Comparison of ENCODE assay signal across 25 cellular contexts in the genomic region with DNA sequence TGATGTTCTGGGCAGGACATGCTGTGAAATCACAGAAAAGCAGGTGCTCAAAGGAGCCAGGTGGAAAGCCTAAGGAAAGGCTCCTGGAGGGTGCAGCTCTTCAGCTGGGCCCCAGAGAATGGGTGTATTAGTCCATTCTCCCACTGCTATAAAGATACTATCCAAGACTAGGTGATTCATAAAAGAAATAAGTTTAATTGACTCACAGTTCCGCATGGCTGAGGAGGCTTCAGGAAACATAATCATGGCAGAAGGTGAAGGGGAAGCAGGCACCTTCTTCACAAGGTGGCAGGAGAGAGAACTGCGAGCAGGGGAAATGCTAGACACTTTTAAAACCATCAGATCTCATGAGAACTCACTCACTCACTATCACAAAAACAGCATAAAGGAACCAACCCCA. TPM values are rescaled to one million over a fixed set of nuclear protein-coding genes. Genes with fewer than 3 reads are reported as not detected.
"Had no signal": no experiment of that assay in that cellular context is flagged by ENCODE, and none has a peak within 500 bp of the region (broad histone marks: within the 10 kb centered on the region; RNA-seq: fewer than 3 reads in every experiment).

No MANE protein-coding gene starts in this region.

- H3K9me3 ChIP-seq: left ventricle myocardium inferior, prostate gland, suprapubic skin, transverse colon, uterus had no signal

- H3K27ac ChIP-seq: dorsolateral prefrontal cortex, left ventricle myocardium inferior, prostate gland, suprapubic skin, transverse colon, uterus had no signal

- ATAC-seq: right cardiac atrium; stimulated activated naive CD8-positive, alpha-beta T cell treated with anti-CD3 and anti-CD28 coated beads, Interleukin-15, amount 100 ng/mL, for 72 hours had no signal

- H3K4me3 ChIP-seq: dorsolateral prefrontal cortex, left ventricle myocardium inferior, prostate gland, suprapubic skin, transverse colon, uterus had no signal

- H3K36me3 ChIP-seq: left ventricle myocardium inferior, prostate gland, suprapubic skin, transverse colon, uterus had no signal

- DNase-seq: activated B cell treated with CpG ODN at 0.5 μM for 24 hours; activated CD4-positive, alpha-beta memory T cell treated with anti-CD3 and anti-CD28 coated beads for 36 hours; activated CD4-positive, alpha-beta T cell treated with anti-CD3 and anti-CD28 coated beads for 4 hours; activated naive CD8-positive, alpha-beta T cell treated with anti-CD3 and anti-CD28 coated beads, Interleukin-2, amount 10 ng/mL, durations not matched to agents 7 days and 5 days; activated T-cell treated with anti-CD3 and anti-CD28 coated beads for 4 hours; amygdala; central memory CD4-positive, alpha-beta T cell; dorsolateral prefrontal cortex; erythroblast; foreskin melanocyte; hypothalamus; islet precursor cell; left ventricle myocardium inferior; right cardiac atrium; stimulated activated naive CD8-positive, alpha-beta T cell treated with anti-CD3 and anti-CD28 coated beads, Interleukin-15, amount 100 ng/mL, for 72 hours; transverse colon; uterus had no signal

- FAIRE-seq: colon, TTC549 had no signal

- H3K4me1 ChIP-seq: left ventricle myocardium inferior, prostate gland, suprapubic skin, transverse colon, uterus had no signal

RNA-seq across cellular contexts. Expression of a gene that starts 43.1 kb away (rescaled TPM):
- total RNA-seq: activated B cell treated with CpG ODN at 0.5 μM for 24 hours; activated CD4-positive, alpha-beta memory T cell treated with anti-CD3 and anti-CD28 coated beads for 36 hours; activated naive CD8-positive, alpha-beta T cell treated with anti-CD3 and anti-CD28 coated beads, Interleukin-2, amount 10 ng/mL, durations not matched to agents 7 days and 5 days; activated T-helper 1 cell treated with anti-CD3 and anti-CD28 coated beads, Interleukin-12 subunit alpha, Interleukin-12 subunit beta, Interleukin-2, Interleukin-4 antibody, amounts not matched to agents 30 ng/mL and 10 ng/mL and 1 ng/mL, durations not matched to agents 14 hours and 24 hours and 36 hours; left ventricle myocardium inferior; mononuclear cell; osteocyte; right cardiac atrium; skeletal muscle tissue; suprapubic skin; transverse colon had no signal
